Comparison of ENCODE assay signal across 8 cellular contexts in the genomic region with DNA sequence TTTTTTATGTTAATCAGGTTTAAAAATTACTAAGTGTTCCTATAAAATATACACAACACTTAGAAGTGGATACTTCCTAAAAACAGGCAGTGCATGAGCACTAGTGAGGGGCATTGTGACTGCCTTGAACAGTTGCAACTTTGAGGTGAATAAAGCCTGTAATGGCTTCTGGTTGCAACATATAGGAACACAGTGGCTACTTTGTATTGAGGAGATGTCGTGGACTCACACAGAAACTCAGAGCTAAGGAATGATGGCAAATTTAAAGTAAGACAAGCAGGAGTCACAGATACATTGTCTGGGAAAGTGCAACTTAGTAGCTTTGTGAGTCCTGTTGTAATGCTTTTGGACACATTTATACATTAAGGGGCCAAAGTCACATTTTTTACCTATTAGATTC. TPM values are rescaled to one million over a fixed set of nuclear protein-coding genes. Genes with fewer than 3 reads are reported as not detected.
DNase-seq lines count a peak whose midpoint lies in the region; ATAC-seq and TF ChIP-seq lines count a peak whose summit lies in the region.

No MANE protein-coding gene starts in this region.

- H3K27ac Mint-ChIP-seq in CD4-positive, alpha-beta memory T cell, result peak overlapping the region; percentile 100

- H2AFZ ChIP-seq in neuronal stem cell (ENCODE audit: low read length), result peak overlapping the region; percentile 89

- no peak overlapping the region for H3K4me2 ChIP-seq in neuronal stem cell (ENCODE audit: insufficient read depth, low read length, poor library complexity, severe bottlenecking)

- no peak overlapping the region for H3K23ac ChIP-seq in neuronal stem cell (ENCODE audit: low read depth, low read length, poor library complexity)

- TF ChIP-seq CTCF in coronary artery (IDR thresholded peaks at IDR 0.05), result no peak

- no peaks in the 10 kb centered on the region for H3K9me3 ChIP-seq in CD4-positive, alpha-beta memory T cell (ENCODE audit: control insufficient read depth in 1 of 2, low read length in 2 of 2)
- H3K9me3 ChIP-seq in neuronal stem cell (replicated peaks in 1 of 2; ENCODE audit: control insufficient read depth in 2 of 2, insufficient read depth in 1 of 2, low read depth in 1 of 2, low read length in 2 of 2), result no peaks in the 10 kb centered on the region

- CTCF ChIA-PET in CD4-positive, alpha-beta memory T cell (lab: Charles Lee; ENCODE audit: partially characterized antibody), result no interaction called here

- H2AK5ac ChIP-seq in neuronal stem cell (ENCODE audit: low read depth, low read length), result no peak overlapping the region

- peaks cover 0 to 15% (median 0%) of the 10 kb centered on the region in 8 donors for H3K9me3 Mint-ChIP-seq in CD4-positive, alpha-beta memory T cell

- peaks cover 42 to 50% of the 10 kb centered on the region in 2 donors for H3K36me3 Mint-ChIP-seq in CD4-positive, alpha-beta memory T cell

- peak overlapping the region; percentile 95 to 100 (median 99) for H3K4me3 Mint-ChIP-seq in CD4-positive, alpha-beta memory T cell

- intact Hi-C loops in CD4-positive, alpha-beta memory T cell (cut with micrococcal nuclease), result loop anchor here (1.0 to 5.0 kb wide), 2 partner anchors 36 to 54 kb away; no protein-coding TSS in a partner anchor

- H2BK12ac ChIP-seq in neuronal stem cell (ENCODE audit: low read length), result no peak overlapping the region

- H3K27ac ChIP-seq in CD4-positive, alpha-beta memory T cell (ENCODE audit: low read depth, low read length), result peak overlapping the region; percentile 100
- peak overlapping the region; percentile 84 to 97 for H3K27ac ChIP-seq in coronary artery
- no peak overlapping the region for H3K27ac ChIP-seq in neuronal stem cell (replicated peaks; ENCODE audit: low read length)

- H3K9ac ChIP-seq in neuronal stem cell (ENCODE audit: low read depth, low read length, poor library complexity), result no peak overlapping the region

- H4K91ac ChIP-seq in neuronal stem cell (ENCODE audit: low read depth, low read length, poor library complexity), result no peak overlapping the region

- no peaks in the 10 kb centered on the region for H3K27me3 ChIP-seq in CD4-positive, alpha-beta memory T cell (ENCODE audit: insufficient read depth, low read length)
- peaks cover 0 to 20% (median 0%) of the 10 kb centered on the region in 3 experiments for H3K27me3 ChIP-seq in neuronal stem cell (ENCODE audit: control insufficient read depth in 3 of 3, insufficient read depth in 3 of 3, low read depth in 1 of 3, low read length in 3 of 3)

- no peak overlapping the region for H2BK120ac ChIP-seq in neuronal stem cell (ENCODE audit: low read depth, low read length)

- no CpG with 5 or more reads among the region's 1 CpG for WGBS in neuronal stem cell (ENCODE audit: extremely low coverage in 2 of 2, insufficient read length in 2 of 2, insufficient replicate concordance in 1 of 2), 2 donors

- no peak overlapping the region for H2BK5ac ChIP-seq in neuronal stem cell (ENCODE audit: low read length)

- peak overlapping the region; percentile 62 to 78 for H3K4me3 ChIP-seq in CD4-positive, alpha-beta memory T cell (ENCODE audit: low read length in 2 of 2)
- H3K4me3 ChIP-seq in coronary artery (peak overlapping the region; percentile 88), neuronal stem cell (ENCODE audit: low read length in 2 of 2) (no peak overlapping the region)

- H3K14ac ChIP-seq in neuronal stem cell (ENCODE audit: low read length), result no peak overlapping the region

- DNase-seq in CD4-positive, alpha-beta memory T cell, result peak in 1 of 5 donors; percentile 23
- DNase-seq in MV-4-11 (lab: John Stamatoyannopoulos, UW) (peak; percentile 39), coronary artery (ENCODE audit: low spot score) (no peak), neuronal stem cell (ENCODE audit: low spot score) (no peak), activated gamma-delta T cell (lab: John Stamatoyannopoulos, UW) (no peak), NCI-H2029 treated with DMSO at 0.1 percent for 48 hours (lab: John Stamatoyannopoulos, UW) (no peak)
- DNase-seq in activated CD8-positive, alpha-beta memory T cell treated with anti-CD3 and anti-CD28 coated beads for 24 hours, result no peak

- peaks cover 0 to 3% of the 10 kb centered on the region in 2 donors for H3K27me3 Mint-ChIP-seq in CD4-positive, alpha-beta memory T cell

- no peak overlapping the region for H3K4ac ChIP-seq in neuronal stem cell (ENCODE audit: low read length)

- peaks cover 36% of the 10 kb centered on the region for H3K4me1 ChIP-seq in CD4-positive, alpha-beta memory T cell (ENCODE audit: insufficient read depth, low read length)
- H3K4me1 ChIP-seq in neuronal stem cell (ENCODE audit: control insufficient read depth in 2 of 2, insufficient read depth in 1 of 2, low read depth in 1 of 2, low read length in 2 of 2), result no peaks in the 10 kb centered on the region

- H4K8ac ChIP-seq in neuronal stem cell (ENCODE audit: low read depth, low read length), result no peak overlapping the region

- peaks cover 3% of the 10 kb centered on the region for H3K79me1 ChIP-seq in neuronal stem cell (ENCODE audit: low read depth, low read length)

- peaks cover 24 to 62% (median 37%) of the 10 kb centered on the region in 4 donors for H3K4me1 Mint-ChIP-seq in CD4-positive, alpha-beta memory T cell

- POLR2A ChIA-PET in CD4-positive, alpha-beta memory T cell (lab: Charles Lee; ENCODE audit: partially characterized antibody), result interaction anchor here (0.7 to 4.7 kb wide), 23 partner anchors 7 to 233 kb away, joined by 3 to 57 read pairs (median 4); a partner anchor contains a TSS

- H2BK15ac ChIP-seq in neuronal stem cell (ENCODE audit: low read length), result no peak overlapping the region

- peaks cover 33% of the 10 kb centered on the region for H3K36me3 ChIP-seq in CD4-positive, alpha-beta memory T cell (ENCODE audit: insufficient read depth, low read length)
- peaks cover 0 to 8% of the 10 kb centered on the region in 2 donors for H3K36me3 ChIP-seq in neuronal stem cell (replicated peaks in 1 of 2; ENCODE audit: control insufficient read depth in 2 of 2, insufficient read depth in 2 of 2, low read length in 2 of 2)

- H3K18ac ChIP-seq in neuronal stem cell (ENCODE audit: low read length), result no peak overlapping the region

- no peak for ATAC-seq in GM19328 (IDR thresholded peaks at IDR 0.05; ENCODE audit: unreplicated experiment)

RNA-seq across cellular contexts. Expression of a gene that starts 0.9 kb away (rescaled TPM):
- 1,000 to 10,000 TPM; 2,115 to 2,200 TPM for total RNA-seq in CD4-positive, alpha-beta memory T cell
- polyA plus RNA-seq in CD4-positive, alpha-beta memory T cell, result 1,000 to 10,000 TPM; 2,923 to 3,137 TPM
- 143 TPM for polyA plus RNA-seq in neuronal stem cell (2013, experiment 1 of 2)
- polyA plus RNA-seq in neuronal stem cell (2013, experiment 2 of 2), result 141 TPM

Comparison
In these comparisons a context has a peak if more than half of its experiments do, and no peak if none do; other contexts are left out.
1. H3K4me3 ChIP-seq: peak in CD4-positive, alpha-beta memory T cell (2 of 2) and coronary artery (single experiment); none in neuronal stem cell (0 of 2).